7 cellular contexts compared by ENCODE assay signal in genomic region chr1:99502400-99502799, GRCh38.
"Had no signal": no experiment of that assay in that cellular context is flagged by ENCODE, and none has a peak within 500 bp of the region (broad histone marks: within the 10 kb centered on the region; RNA-seq: fewer than 3 reads in every experiment).

No MANE protein-coding gene starts in this region.

- H3K9me3 Mint-ChIP-seq: HFFc6 had no signal

- DNase-seq: GM23248, GOT3, H7, HFFc6, IMR-90 had no signal

- H3K4me1 ChIP-seq: HAP-1 had no signal

- H3K27ac ChIP-seq: GM23248, HL-60 had no signal

- H3K9ac ChIP-seq: GM23248 had no signal

- H3K4me3 ChIP-seq: GM23248, HAP-1 had no signal

- H3K27ac Mint-ChIP-seq: HFFc6 had no signal

- H3K4me3 Mint-ChIP-seq: HFFc6 had no signal

- H3K9me3 ChIP-seq: HAP-1 had no signal

- H3K36me3 ChIP-seq: HAP-1 had no signal
